ENCODE assay signal across 8 cellular contexts in genomic region chr19:51571599-51571998, GRCh38. TPM values are rescaled to one million over a fixed set of nuclear protein-coding genes. Genes with fewer than 3 reads are reported as not detected.
A peak's percentile ranks its signal among the peaks of the same experiment; 100 is the strongest.
DNase-seq lines count a peak whose midpoint lies in the region; ATAC-seq, FAIRE-seq and TF ChIP-seq lines count a peak whose summit lies in the region.

No MANE protein-coding gene starts in this region.

- POLR2A ChIA-PET in Panc1 (lab: Charles Lee) = no interaction called here

- intact Hi-C loops in Panc1 (cut with micrococcal nuclease; ENCODE audit: unreplicated experiment) (no loop called here), esophagus muscularis mucosa (cut with DNase I) (no loop called here), pancreas (cut with DNase I) (no loop called here), posterior vena cava (cut with DNase I) (no loop called here)

- peaks cover 7% of the 10 kb centered on the region for H3K27me3 ChIP-seq in Panc1 (ENCODE audit: control insufficient read depth, insufficient read depth, low read length)
- peaks cover 0 to 2% (median 0%) of the 10 kb centered on the region in 4 donors for H3K27me3 ChIP-seq in esophagus muscularis mucosa
- peaks cover 0 to 6% (median 2%) of the 10 kb centered on the region in 4 donors for H3K27me3 ChIP-seq in pancreas

- no peaks in the 10 kb centered on the region for H3K4me1 ChIP-seq in Panc1 (ENCODE audit: control insufficient read depth, insufficient read depth, low read length)
- H3K4me1 ChIP-seq in esophagus muscularis mucosa = peaks cover 15 to 18% (median 17%) of the 10 kb centered on the region in 4 donors
- H3K4me1 ChIP-seq in pancreas = peaks cover 7 to 9% (median 8%) of the 10 kb centered on the region in 3 donors

- no peak for TF ChIP-seq CTCF in Panc1 (IDR thresholded peaks at IDR 0.05)
- no peak for TF ChIP-seq CTCF in esophagus muscularis mucosa (IDR thresholded peaks at IDR 0.05)
- TF ChIP-seq CTCF in pancreas (IDR thresholded peaks at IDR 0.05) = no peak

- TF ChIP-seq EP300 in esophagus muscularis mucosa (IDR thresholded peaks at IDR 0.05) = no peak

- 7% methylated on average over 8 of the region's 8 CpGs for WGBS in esophagus muscularis mucosa
- WGBS in pancreas, 2 donors = 5 to 8% methylated on average over 8 of the region's 8 CpGs

- H3K9me3 ChIP-seq in Panc1 (ENCODE audit: control insufficient read depth, insufficient read depth, low read depth, low read length) = no peaks in the 10 kb centered on the region
- no peaks in the 10 kb centered on the region for H3K9me3 ChIP-seq in esophagus muscularis mucosa
- H3K9me3 ChIP-seq in pancreas = no peaks in the 10 kb centered on the region

- TSS peak; percentile 75 for BruUV-seq in Panc1 (replicated peaks; lab: Mats Ljungman, UMichigan)

- ATAC-seq in Panc1 (peak; percentile 57), pancreas (peak in 1 of 4 donors; percentile 7), GM18870 (IDR thresholded peaks at IDR 0.05; ENCODE audit: unreplicated experiment) (no peak)

- TF ChIP-seq POLR2A in esophagus muscularis mucosa (IDR thresholded peaks at IDR 0.05; ENCODE audit: low read depth) = no peak

- DNase-seq in EH (ENCODE audit: low read depth) (peak; percentile 13), Panc1 (ENCODE audit: low read depth, low spot score) (no peak), esophagus muscularis mucosa (ENCODE audit: extremely low spot score) (no peak), pancreas (no peak), NCI-H446 treated with DMSO at 0.1 percent for 48 hours (lab: John Stamatoyannopoulos, UW) (no peak), posterior vena cava (ENCODE audit: low spot score) (no peak), COR-L47 (lab: John Stamatoyannopoulos, UW) (no peak)

- H3K36me3 ChIP-seq in Panc1 (ENCODE audit: control insufficient read depth, insufficient read depth, low read length) (peaks cover 3% of the 10 kb centered on the region), esophagus muscularis mucosa (peaks cover 8 to 29% (median 20%) of the 10 kb centered on the region in 4 donors), pancreas (no peaks in the 10 kb centered on the region)

- FAIRE-seq in pancreas (lab: Jason Lieb, UNC) = no peak

- in situ Hi-C loops in Panc1 (cut with HindIII; ENCODE audit: low pct_unique_long_range_greater_than_20kb, low sequenced_read_pairs) = no loop called here

- H3K27ac ChIP-seq in Panc1 (ENCODE audit: low read length) = peak overlapping the region; percentile 81
- H3K27ac ChIP-seq in esophagus muscularis mucosa (replicated peaks in 1 of 4) = peak overlapping the region; percentile 69 to 78 (median 76)
- H3K27ac ChIP-seq in pancreas = no peak overlapping the region

- CTCF ChIA-PET in Panc1 (lab: Charles Lee) = no interaction called here

- peak overlapping the region; percentile 71 to 86 for H3K4me3 ChIP-seq in Panc1 (ENCODE audit: low read depth in 2 of 2, low read length in 2 of 2)
- peak overlapping the region; percentile 58 to 79 (median 72) for H3K4me3 ChIP-seq in esophagus muscularis mucosa
- H3K4me3 ChIP-seq in pancreas = peak overlapping the region; percentile 26 to 61 (median 50)

RNA-seq across cellular contexts. Expression of gene ZNF175, which starts 0.5 kb away (rescaled TPM):
- 7.3 TPM for total RNA-seq in Panc1 (2021; ENCODE audit: unreplicated experiment)
- 6.3 TPM for polyA plus RNA-seq in Panc1 (2012; ENCODE audit: insufficient read length)
- 1 to 10 TPM; 3.6 to 5.8 (median 4.9) TPM for total RNA-seq in esophagus muscularis mucosa
- 1 to 10 TPM; 3.0 to 8.0 (median 4.6) TPM for total RNA-seq in pancreas
- 1 to 10 TPM; 2.0 to 2.6 TPM for polyA plus RNA-seq in pancreas
- total RNA-seq in posterior vena cava = 1 to 10 TPM; 8.0 to 9.2 TPM

RNA-seq across cellular contexts. Expression of gene SIGLEC6, which starts 40.1 kb away (rescaled TPM):
- total RNA-seq in Panc1 (2021; ENCODE audit: unreplicated experiment) (not detected), esophagus muscularis mucosa (1 to 10 TPM in 3 of 4 donors, under 1 TPM in 1; 0.58 to 6.3 (median 3.5) TPM), pancreas (under 1 TPM in 3 of 6 donors, not detected in 3; 0.16 to 0.67 (median 0.31) TPM), posterior vena cava (1 to 10 TPM in 1 of 2 donors, under 1 TPM in 1; 0.86 to 1.6 TPM)
- not detected for polyA plus RNA-seq in Panc1 (2012; ENCODE audit: insufficient read length)
- under 1 TPM in 1 of 2 donors, not detected in 1; 0.21 TPM for polyA plus RNA-seq in pancreas

RNA-seq across cellular contexts. Expression of gene SIGLEC5, which starts 58.6 kb away (rescaled TPM):
- total RNA-seq in Panc1 (2021; ENCODE audit: unreplicated experiment) = not detected
- not detected for polyA plus RNA-seq in Panc1 (2012; ENCODE audit: insufficient read length)
- total RNA-seq in esophagus muscularis mucosa = 1 to 10 TPM in 2 of 4 donors, under 1 TPM in 2; 0.52 to 2.0 (median 1.00) TPM
- under 1 TPM in 1 of 6 donors, not detected in 5; 0.37 TPM for total RNA-seq in pancreas
- polyA plus RNA-seq in pancreas = under 1 TPM; 0.05 to 0.11 TPM
- total RNA-seq in posterior vena cava = not detected

Comparison
In these comparisons a context has a peak if more than half of its experiments do, and no peak if none do; other contexts are left out.
1. H3K27ac ChIP-seq: peak in Panc1 (single experiment) and esophagus muscularis mucosa (4 of 4); none in pancreas (0 of 4).
2. Peak in every context shown above with its lines, with median percentiles within 50 percentile points of each other: H3K4me3 ChIP-seq.